In genomic region chr6:100472674-100473073, GRCh38 we compare ENCODE assay signal across 8 cellular contexts.
DNase-seq lines count a peak whose midpoint lies in the region; ATAC-seq and TF ChIP-seq lines count a peak whose summit lies in the region.

No MANE protein-coding gene starts in this region.

- DNase-seq in T1000 (lab: John Stamatoyannopoulos, UW) = peak; percentile 23
- no peak for DNase-seq in GM10266 (ENCODE audit: extremely low spot score)
- no peak for DNase-seq in MV-4-11 (lab: John Stamatoyannopoulos, UW)
- no peak for DNase-seq in GM03348 (ENCODE audit: low spot score)
- no peak for DNase-seq in activated CD4-positive, CD25-positive, alpha-beta regulatory T cell (lab: John Stamatoyannopoulos, UW)

- ATAC-seq in GM19328 (IDR thresholded peaks at IDR 0.05; ENCODE audit: unreplicated experiment) = peak; percentile 73
- peak; percentile 92 for ATAC-seq in HG03095 (IDR thresholded peaks at IDR 0.05; ENCODE audit: unreplicated experiment)

- TF ChIP-seq CTCF in C4-2B (conservative IDR thresholded peaks at IDR 0.05) = peak; percentile 17
- TF ChIP-seq CTCF in GM10266 (IDR thresholded peaks at IDR 0.05; ENCODE audit: control insufficient read depth, insufficient read depth, low read depth, missing control alignments) = no peak

- H3K27ac ChIP-seq in C4-2B = no peak overlapping the region
